Comparison of ENCODE assay signal across 9 cellular contexts in genomic region chr10:80158598-80159127, GRCh38. TPM values are rescaled to one million over a fixed set of nuclear protein-coding genes. Genes with fewer than 3 reads are reported as not detected.
DNase-seq lines count a peak whose midpoint lies in the region; ATAC-seq, FAIRE-seq and TF ChIP-seq lines count a peak whose summit lies in the region.
"Had no signal": no experiment of that assay in that cellular context is flagged by ENCODE, and none has a peak within 500 bp of the region (broad histone marks: within the 10 kb centered on the region; RNA-seq: fewer than 3 reads in every experiment).

No MANE protein-coding gene starts in this region.

- no peak for ATAC-seq in GM21423 (IDR thresholded peaks at IDR 0.05; ENCODE audit: unreplicated experiment)

- POLR2A ChIA-PET in endothelial cell of umbilical vein (lab: Charles Lee): interaction anchor here (0.8 kb wide), 1 partner anchor 41 kb away, joined by 4 read pairs; no protein-coding TSS in a partner anchor

- H3K9me1 ChIP-seq in endothelial cell of umbilical vein (replicated peaks; ENCODE audit: control insufficient read depth, extremely low read depth, insufficient read depth, low read length): no peaks in the 10 kb centered on the region

- peak; percentile 100 for FAIRE-seq in endothelial cell of umbilical vein (lab: Jason Lieb, UNC)
- FAIRE-seq: TTC549 had no signal

- intact Hi-C loops in endothelial cell of umbilical vein (cut with micrococcal nuclease): loop anchor here (1.0 kb wide), 3 partner anchors 12 to 46 kb away; no protein-coding TSS in a partner anchor

- no peak for TF ChIP-seq CTCF in endothelial cell of umbilical vein (IDR thresholded peaks at IDR 0.05; ENCODE audit: extremely low read depth in 1 of 2, insufficient read depth in 1 of 2, low read depth in 1 of 2, low read length in 2 of 2)

- TF ChIP-seq POLR2A in endothelial cell of umbilical vein (IDR thresholded peaks at IDR 0.05; ENCODE audit: low read depth, low read length): no peak

- no peak overlapping the region for H2AFZ ChIP-seq in endothelial cell of umbilical vein (ENCODE audit: low read depth, low read length)

- no peaks in the 10 kb centered on the region for H4K20me1 ChIP-seq in endothelial cell of umbilical vein (replicated peaks; ENCODE audit: control insufficient read depth, extremely low read depth, insufficient read depth, low read length)

- H3K27me3 ChIP-seq in endothelial cell of umbilical vein (ENCODE audit: control insufficient read depth in 2 of 2, insufficient read depth in 2 of 2, low read length in 2 of 2) (no peaks in the 10 kb centered on the region), muscle layer of colon (ENCODE audit: control insufficient read depth in 1 of 2, insufficient read depth in 2 of 2, low read length in 2 of 2) (no peaks in the 10 kb centered on the region)

- H3K4me1 ChIP-seq in endothelial cell of umbilical vein (ENCODE audit: control insufficient read depth, extremely low read depth, insufficient read depth, low read length) (peaks cover 17% of the 10 kb centered on the region), muscle layer of colon (ENCODE audit: insufficient read depth, low read length) (peaks cover 37% of the 10 kb centered on the region)

- no peak overlapping the region for H3K9ac ChIP-seq in endothelial cell of umbilical vein (replicated peaks; ENCODE audit: extremely low read depth, insufficient read depth, low read length)
- H3K9ac ChIP-seq in muscle layer of colon (ENCODE audit: low read length): no peak overlapping the region

- no peak overlapping the region for H3K4me2 ChIP-seq in endothelial cell of umbilical vein (ENCODE audit: insufficient read depth, low read length)

- no peaks in the 10 kb centered on the region for H3K9me3 ChIP-seq in endothelial cell of umbilical vein (replicated peaks; ENCODE audit: control insufficient read depth, insufficient read depth, low read length)
- H3K9me3 ChIP-seq in muscle layer of colon (ENCODE audit: low read length): no peaks in the 10 kb centered on the region

- CTCF ChIA-PET in endothelial cell of umbilical vein (lab: Charles Lee): interaction anchor here (1.2 to 1.6 kb wide), 4 partner anchors 15 to 63 kb away, joined by 5 to 22 read pairs (median 10); no protein-coding TSS in a partner anchor

- no TSS peak for BruUV-seq in endothelial cell of umbilical vein (replicated peaks; lab: Mats Ljungman, UMichigan)

- H3K27ac ChIP-seq in endothelial cell of umbilical vein (ENCODE audit: insufficient read depth, low read depth, low read length) (peak overlapping the region; percentile 21), muscle layer of colon (ENCODE audit: low read depth, low read length) (peak overlapping the region; percentile 85)

- peaks cover 5 to 33% of the 10 kb centered on the region in 2 experiments for H3K36me3 ChIP-seq in endothelial cell of umbilical vein (ENCODE audit: control insufficient read depth in 2 of 2, extremely low read depth in 1 of 2, insufficient read depth in 2 of 2, low read length in 2 of 2)
- peaks cover 89% of the 10 kb centered on the region for H3K36me3 ChIP-seq in muscle layer of colon (ENCODE audit: insufficient read depth, low read length)

- dilution Hi-C loops in endothelial cell of umbilical vein (cut with MboI; ENCODE audit: extremely low pct_ligation_motif_present, low sequenced_read_pairs): no loop called here

- DNase-seq in NCI-H2029 (lab: John Stamatoyannopoulos, UW): peak; percentile 48
- DNase-seq in NCI-H2029 treated with DMSO at 0.1 percent for 48 hours (lab: John Stamatoyannopoulos, UW): no peak
- DNase-seq in SHP77 treated with DMSO at 0.1 percent for 48 hours (lab: John Stamatoyannopoulos, UW): peak; percentile 63
- DNase-seq in endothelial cell of umbilical vein (ENCODE audit: low read depth, low spot score): peak; percentile 96
- no peak for DNase-seq in DMS79 (lab: John Stamatoyannopoulos, UW)
- DNase-seq in DMS114 treated with DMSO at 0.1 percent for 48 hours (lab: John Stamatoyannopoulos, UW; ENCODE audit: unreplicated experiment): no peak

- no peaks in the 10 kb centered on the region for H3K79me2 ChIP-seq in endothelial cell of umbilical vein (ENCODE audit: control insufficient read depth, insufficient read depth, low read length)

- no peak overlapping the region for H3K4me3 ChIP-seq in endothelial cell of umbilical vein (replicated peaks in 1 of 3; ENCODE audit: insufficient read depth in 1 of 3, low read depth in 1 of 3, low read length in 3 of 3)
- no peak overlapping the region for H3K4me3 ChIP-seq in muscle layer of colon (ENCODE audit: low read depth in 1 of 2, low read length in 2 of 2)

TF ChIP-seq in endothelial cell of umbilical vein, 7 proteins besides CTCF, POLR2A, EP300 and RAD21:
- TF ChIP-seq GATA2 (IDR thresholded peaks at IDR 0.05; ENCODE audit: insufficient read depth, insufficient read length, low read depth, low read length) (no peak), JUN (IDR thresholded peaks at IDR 0.05; ENCODE audit: borderline replicate concordance, insufficient read depth, insufficient read length, low read depth) (peak; percentile 97), POLR2AphosphoS5 (IDR thresholded peaks at IDR 0.05; ENCODE audit: insufficient read depth, low read depth, low read length) (peak; percentile 87), FOS (IDR thresholded peaks at IDR 0.05; ENCODE audit: borderline replicate concordance, insufficient read depth, low read length) (peak; percentile 79), EZH2 (IDR thresholded peaks at IDR 0.05; ENCODE audit: borderline replicate concordance, low read depth, low read length, severe bottlenecking) (no peak), MYC (IDR thresholded peaks at IDR 0.05; ENCODE audit: low read depth, low read length) (peak; percentile 85)
- TF ChIP-seq, protein P1, sequence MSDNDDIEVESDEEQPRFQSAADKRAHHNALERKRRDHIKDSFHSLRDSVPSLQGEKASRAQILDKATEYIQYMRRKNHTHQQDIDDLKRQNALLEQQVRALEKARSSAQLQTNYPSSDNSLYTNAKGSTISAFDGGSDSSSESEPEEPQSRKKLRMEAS (IDR thresholded peaks at IDR 0.05; ENCODE audit: insufficient read depth, insufficient read length): peak; percentile 97
TF ChIP-seq in endothelial cell of umbilical vein: peak in this region for 5.

RNA-seq across cellular contexts. Expression of gene PLAC9, which starts 26.1 kb away (rescaled TPM):
- total RNA-seq in endothelial cell of umbilical vein: 1.7 and 2.1 TPM in 2 replicates
- polyA plus RNA-seq in endothelial cell of umbilical vein: 2.0 and 3.6 TPM in 2 replicates
- polyA plus RNA-seq in endothelial cell of umbilical vein (2011; cell fraction: cytosol; rRNA removed): 1.7 and 2.8 TPM in 2 replicates
- 0.55 and 0.66 TPM in 2 replicates for polyA plus RNA-seq in endothelial cell of umbilical vein (2011; cell fraction: nucleus; rRNA removed)
- 13.3 and 22.6 TPM in 2 replicates for polyA plus RNA-seq in endothelial cell of umbilical vein (2012)
- polyA minus RNA-seq in endothelial cell of umbilical vein: 0.47 TPM in 1 of 2 replicates, not detected in the other
- not detected for polyA minus RNA-seq in endothelial cell of umbilical vein (2011; cell fraction: cytosol; rRNA and poly(A)+ RNA removed)
- 1.3 TPM in 1 of 2 replicates, not detected in the other for polyA minus RNA-seq in endothelial cell of umbilical vein (2011; cell fraction: nucleus; rRNA and poly(A)+ RNA removed)

RNA-seq across cellular contexts. Expression of gene ANXA11, which starts 46.7 kb away (rescaled TPM):
- 122 and 143 TPM in 2 replicates for total RNA-seq in endothelial cell of umbilical vein
- 59.2 and 68.0 TPM in 2 replicates for polyA plus RNA-seq in endothelial cell of umbilical vein
- polyA plus RNA-seq in endothelial cell of umbilical vein (2011; cell fraction: cytosol; rRNA removed): 72.5 and 74.8 TPM in 2 replicates
- 58.0 and 87.2 TPM in 2 replicates for polyA plus RNA-seq in endothelial cell of umbilical vein (2011; cell fraction: nucleus; rRNA removed)
- polyA plus RNA-seq in endothelial cell of umbilical vein (2012): 210 and 281 TPM in 2 replicates
- 59.0 and 59.7 TPM in 2 replicates for polyA minus RNA-seq in endothelial cell of umbilical vein
- polyA minus RNA-seq in endothelial cell of umbilical vein (2011; cell fraction: cytosol; rRNA and poly(A)+ RNA removed): 70.7 TPM
- polyA minus RNA-seq in endothelial cell of umbilical vein (2011; cell fraction: nucleus; rRNA and poly(A)+ RNA removed): 51.3 and 53.0 TPM in 2 replicates

Comparison
In these comparisons a context has a peak if more than half of its experiments do, and no peak if none do; other contexts are left out.
1. DNase-seq: peak in NCI-H2029 (single experiment), SHP77 treated with DMSO at 0.1 percent for 48 hours (single experiment) and endothelial cell of umbilical vein (single experiment); none in NCI-H2029 treated with DMSO at 0.1 percent for 48 hours (single experiment), DMS79 (single experiment) and DMS114 treated with DMSO at 0.1 percent for 48 hours (single experiment).